Comparison of ENCODE assay signal across 21 cellular contexts in genomic region chr1:49187054-49187453, GRCh38.
A peak's percentile ranks its signal among the peaks of the same experiment; 100 is the strongest.
DNase-seq lines count a peak whose midpoint lies in the region; ATAC-seq and TF ChIP-seq lines count a peak whose summit lies in the region.
"Had no signal": no experiment of that assay in that cellular context is flagged by ENCODE, and none has a peak within 500 bp of the region (broad histone marks: within the 10 kb centered on the region; RNA-seq: fewer than 3 reads in every experiment).

No MANE protein-coding gene starts in this region.

- TF ChIP-seq CTCF in dorsolateral prefrontal cortex (IDR thresholded peaks at IDR 0.05 in 54 of 56, conservative IDR thresholded peaks at IDR 0.05 in 2 of 56; ENCODE audit: low read depth in 1 of 56, partially characterized antibody in 56 of 56) (no peak), WTC11 (IDR thresholded peaks at IDR 0.05) (no peak)

- DNase-seq in G401 (ENCODE audit: low spot score) (peak; percentile 21), dorsolateral prefrontal cortex (no peak), medulla oblongata (ENCODE audit: extremely low spot score) (peak; percentile 62), putamen (ENCODE audit: low spot score) (peak; percentile 24), WTC11 (ENCODE audit: low spot score) (no peak), cortex of kidney (lab: John Stamatoyannopoulos, UW) (no peak), NCI-H82 (lab: John Stamatoyannopoulos, UW) (no peak)
- no peak for DNase-seq in activated naive CD4-positive, alpha-beta T cell treated with anti-CD3 and anti-CD28 coated beads, Interleukin-2, amount 10 ng/mL, durations not matched to agents 7 days and 5 days
- DNase-seq: 8988T; ACHN; AML-193; C1 segment of cervical spinal cord; Calu3; CD4-positive, alpha-beta memory T cell; COR-L47; DMS53; DMS79 treated with DMSO at 0.1 percent for 48 hours; GOT3; HFFc6 had no signal

- H3K27ac Mint-ChIP-seq in WTC11: no peak overlapping the region
- no peak overlapping the region for H3K27ac Mint-ChIP-seq in activated naive CD4-positive, alpha-beta T cell treated with anti-CD3 and anti-CD28 coated beads, Interleukin-2, amount 10 ng/mL, durations not matched to agents 7 days and 5 days
- H3K27ac Mint-ChIP-seq: CD4-positive, alpha-beta memory T cell; HFFc6 had no signal

- peaks cover 5% of the 10 kb centered on the region; the same call in 1 of the 2 replicates for H3K27me3 Mint-ChIP-seq in WTC11 (ENCODE audit: low read depth)
- no peaks in the 10 kb centered on the region for H3K27me3 Mint-ChIP-seq in activated naive CD4-positive, alpha-beta T cell treated with anti-CD3 and anti-CD28 coated beads, Interleukin-2, amount 10 ng/mL, durations not matched to agents 7 days and 5 days
- H3K27me3 Mint-ChIP-seq: CD4-positive, alpha-beta memory T cell had no signal

- no peaks in the 10 kb centered on the region for H3K4me1 Mint-ChIP-seq in WTC11
- no peaks in the 10 kb centered on the region for H3K4me1 Mint-ChIP-seq in activated naive CD4-positive, alpha-beta T cell treated with anti-CD3 and anti-CD28 coated beads, Interleukin-2, amount 10 ng/mL, durations not matched to agents 7 days and 5 days
- H3K4me1 Mint-ChIP-seq: CD4-positive, alpha-beta memory T cell had no signal

- intact Hi-C loops in dorsolateral prefrontal cortex (cut with DNase I): loop anchor here in 1 of 2 donors (10.0 kb wide), 1 partner anchor 1148 kb away; no protein-coding TSS in a partner anchor

- no peak overlapping the region for H3K4me3 Mint-ChIP-seq in WTC11
- no peak overlapping the region for H3K4me3 Mint-ChIP-seq in activated naive CD4-positive, alpha-beta T cell treated with anti-CD3 and anti-CD28 coated beads, Interleukin-2, amount 10 ng/mL, durations not matched to agents 7 days and 5 days
- H3K4me3 Mint-ChIP-seq: CD4-positive, alpha-beta memory T cell; HFFc6 had no signal

- H3K36me3 Mint-ChIP-seq in WTC11: peaks cover 11% of the 10 kb centered on the region; the same call in 1 of the 2 replicates
- H3K36me3 Mint-ChIP-seq in activated naive CD4-positive, alpha-beta T cell treated with anti-CD3 and anti-CD28 coated beads, Interleukin-2, amount 10 ng/mL, durations not matched to agents 7 days and 5 days: no peaks in the 10 kb centered on the region
- H3K36me3 Mint-ChIP-seq: CD4-positive, alpha-beta memory T cell had no signal

- no peak for ATAC-seq in WTC11
- ATAC-seq: A549 had no signal

- H3K27me3 ChIP-seq in dorsolateral prefrontal cortex: no peaks in the 10 kb centered on the region

- H3K27ac ChIP-seq in dorsolateral prefrontal cortex: peak overlapping the region in 33 of 59 donors; percentile 7 to 76 (median 44)
- H3K27ac ChIP-seq: A549 had no signal

- CTCF ChIA-PET in WTC11 (lab: Charles Lee): no interaction called here
- CTCF ChIA-PET in activated naive CD4-positive, alpha-beta T cell treated with anti-CD3 and anti-CD28 coated beads, Interleukin-2, amount 10 ng/mL, durations not matched to agents 7 days and 5 days (lab: Charles Lee): no interaction called here

- in situ Hi-C loops in G401 (cut with HindIII; ENCODE audit: low sequenced_read_pairs): no loop called here

- peaks cover 61% of the 10 kb centered on the region for H3K9me3 Mint-ChIP-seq in WTC11
- H3K9me3 Mint-ChIP-seq in activated naive CD4-positive, alpha-beta T cell treated with anti-CD3 and anti-CD28 coated beads, Interleukin-2, amount 10 ng/mL, durations not matched to agents 7 days and 5 days: no peaks in the 10 kb centered on the region

- POLR2A ChIA-PET in WTC11 (lab: Charles Lee): no interaction called here

- no peak overlapping the region for H3K4me3 ChIP-seq in dorsolateral prefrontal cortex
- H3K4me3 ChIP-seq: A549, HAP-1 had no signal

TF ChIP-seq in WTC11, 78 proteins besides CTCF, POLR2A, EP300 and RAD21:
- TF ChIP-seq RELA (CRISPR knock-in tag; IDR thresholded peaks at IDR 0.05; ENCODE audit: borderline replicate concordance) (no peak), ELF4 (CRISPR knock-in tag; IDR thresholded peaks at IDR 0.05; ENCODE audit: low read depth) (no peak), AR (CRISPR knock-in tag; IDR thresholded peaks at IDR 0.05) (no peak), PRDM15 (CRISPR knock-in tag; IDR thresholded peaks at IDR 0.05) (no peak), EMX1 (CRISPR knock-in tag; IDR thresholded peaks at IDR 0.05) (no peak), NFE2L1 (CRISPR knock-in tag; IDR thresholded peaks at IDR 0.05) (no peak), KAT7 (CRISPR knock-in tag; IDR thresholded peaks at IDR 0.05; ENCODE audit: borderline replicate concordance) (no peak)

Comparison
In these comparisons a context has a peak if more than half of its experiments do, and no peak if none do; other contexts are left out.
1. DNase-seq: peak in G401 (single experiment), medulla oblongata (single experiment) and putamen (single experiment); none in dorsolateral prefrontal cortex (0 of 10), WTC11 (single experiment), cortex of kidney (single experiment), NCI-H82 (single experiment) and activated naive CD4-positive, alpha-beta T cell treated with anti-CD3 and anti-CD28 coated beads, Interleukin-2, amount 10 ng/mL, durations not matched to agents 7 days and 5 days (single experiment).